8 cellular contexts compared by ENCODE assay signal in genomic region chr12:58346032-58346632, GRCh38.
A peak's percentile ranks its signal among the peaks of the same experiment; 100 is the strongest.
DNase-seq lines count a peak whose midpoint lies in the region; ATAC-seq and TF ChIP-seq lines count a peak whose summit lies in the region.

No MANE protein-coding gene starts in this region.

- DNase-seq in ELR (ENCODE audit: low read depth) (peak; percentile 65), MV-4-11 (lab: John Stamatoyannopoulos, UW) (peak; percentile 24), SKM-1 treated with dmso at 0.1 percent for 144 hours (lab: John Stamatoyannopoulos, UW; ENCODE audit: unreplicated experiment) (peak; percentile 0), fibroblast of the aortic adventitia (ENCODE audit: low read depth) (peak; percentile 79), retinal pigment epithelial cell (ENCODE audit: low read depth) (no peak)

- H3K4me3 ChIP-seq in fibroblast of the aortic adventitia (ENCODE audit: low read depth, low read length) (no peak overlapping the region), retinal pigment epithelial cell (ENCODE audit: low read length) (no peak overlapping the region)

- ATAC-seq in GM21619 (IDR thresholded peaks at IDR 0.05; ENCODE audit: unreplicated experiment) (peak; percentile 82), HG03196 (IDR thresholded peaks at IDR 0.05; ENCODE audit: unreplicated experiment) (no peak), HG02973 (IDR thresholded peaks at IDR 0.05; ENCODE audit: unreplicated experiment) (no peak)

- TF ChIP-seq CTCF in fibroblast of the aortic adventitia (IDR thresholded peaks at IDR 0.05; ENCODE audit: insufficient read depth, low read length) (peak; percentile 74), retinal pigment epithelial cell (conservative IDR thresholded peaks at IDR 0.05; ENCODE audit: low read depth, low read length) (peak; percentile 75)
